In genomic region chr1:60390593-60391282, GRCh38 we compare ENCODE assay signal across 1 cellular context.
TF ChIP-seq lines count a peak whose summit lies in the region.

No MANE protein-coding gene starts in this region.

TF ChIP-seq in SK-N-SH, 30 proteins besides CTCF, POLR2A, EP300 and RAD21 (continued from another document):
- TF ChIP-seq NRF1 (IDR thresholded peaks at IDR 0.05; ENCODE audit: low read depth, low read length) (no peak), IRF3 (IDR thresholded peaks at IDR 0.05; ENCODE audit: low read depth, low read length) (no peak), FOXM1 (IDR thresholded peaks at IDR 0.05; ENCODE audit: low read depth) (no peak), ELF1 (IDR thresholded peaks at IDR 0.05) (no peak)
- TF ChIP-seq, protein P1, sequence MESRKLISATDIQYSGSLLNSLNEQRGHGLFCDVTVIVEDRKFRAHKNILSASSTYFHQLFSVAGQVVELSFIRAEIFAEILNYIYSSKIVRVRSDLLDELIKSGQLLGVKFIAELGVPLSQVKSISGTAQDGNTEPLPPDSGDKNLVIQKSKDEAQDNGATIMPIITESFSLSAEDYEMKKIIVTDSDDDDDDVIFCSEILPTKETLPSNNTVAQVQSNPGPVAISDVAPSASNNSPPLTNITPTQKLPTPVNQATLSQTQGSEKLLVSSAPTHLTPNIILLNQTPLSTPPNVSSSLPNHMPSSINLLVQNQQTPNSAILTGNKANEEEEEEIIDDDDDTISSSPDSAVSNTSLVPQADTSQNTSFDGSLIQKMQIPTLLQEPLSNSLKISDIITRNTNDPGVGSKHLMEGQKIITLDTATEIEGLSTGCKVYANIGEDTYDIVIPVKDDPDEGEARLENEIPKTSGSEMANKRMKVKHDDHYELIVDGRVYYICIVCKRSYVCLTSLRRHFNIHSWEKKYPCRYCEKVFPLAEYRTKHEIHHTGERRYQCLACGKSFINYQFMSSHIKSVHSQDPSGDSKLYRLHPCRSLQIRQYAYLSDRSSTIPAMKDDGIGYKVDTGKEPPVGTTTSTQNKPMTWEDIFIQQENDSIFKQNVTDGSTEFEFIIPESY (IDR thresholded peaks at IDR 0.05; ENCODE audit: borderline replicate concordance, low read depth) = no peak
